ENCODE assay signal across 28 cellular contexts in the genomic region with DNA sequence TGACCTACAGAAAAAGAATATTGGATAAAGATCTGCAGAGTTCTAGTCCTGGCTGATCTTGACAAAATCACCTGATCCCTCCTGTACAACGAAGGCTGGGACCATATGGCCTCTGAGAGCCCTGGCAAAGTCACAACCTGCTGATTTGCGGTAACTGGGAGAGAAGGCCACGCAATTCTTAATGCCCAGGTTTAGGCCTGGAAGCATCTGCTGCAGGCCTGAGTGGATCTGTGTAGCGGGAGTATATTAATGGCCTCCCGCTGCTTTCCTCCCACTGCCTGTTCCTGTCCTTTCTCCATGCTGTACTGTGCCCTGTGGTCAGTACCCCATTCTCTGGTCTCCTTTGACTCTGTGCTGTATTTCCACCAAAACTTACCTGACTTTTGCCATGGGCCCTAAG. TPM values are rescaled to one million over a fixed set of nuclear protein-coding genes. Genes with fewer than 3 reads are reported as not detected.
A peak's percentile ranks its signal among the peaks of the same experiment; 100 is the strongest.
DNase-seq lines count a peak whose midpoint lies in the region; ATAC-seq and TF ChIP-seq lines count a peak whose summit lies in the region.
"Had no signal": no experiment of that assay in that cellular context is flagged by ENCODE, and none has a peak within 500 bp of the region (broad histone marks: within the 10 kb centered on the region; RNA-seq: fewer than 3 reads in every experiment).

No MANE protein-coding gene starts in this region.

- H3K27me3 ChIP-seq in mesenchymal stem cell (ENCODE audit: control insufficient read depth in 1 of 2, insufficient read depth in 1 of 2, low read length in 2 of 2) (no peaks in the 10 kb centered on the region), psoas muscle (ENCODE audit: insufficient read depth in 3 of 3, low read length in 2 of 3) (no peaks in the 10 kb centered on the region), Peyer's patch (no peaks in the 10 kb centered on the region)
- H3K27me3 ChIP-seq: heart right ventricle, right atrium auricular region, spleen, testis had no signal

- intact Hi-C loops in psoas muscle (cut with DNase I): loop anchor here in 1 of 2 donors (2.0 to 5.0 kb wide), 2 partner anchors 114 to 173 kb away; a partner anchor contains a TSS

- no peak overlapping the region for H3K23ac ChIP-seq in mesenchymal stem cell (ENCODE audit: low read length in 2 of 2)

- peak overlapping the region in 1 of 2 experiments; percentile 45 for H2BK12ac ChIP-seq in mesenchymal stem cell (ENCODE audit: low read length in 2 of 2)

- H3K4ac ChIP-seq in mesenchymal stem cell (ENCODE audit: low read depth in 1 of 2, low read length in 2 of 2): no peak overlapping the region

- H2AK5ac ChIP-seq in mesenchymal stem cell (ENCODE audit: low read length, severe bottlenecking): no peak overlapping the region

- no peak for TF ChIP-seq POLR2A in Peyer's patch (IDR thresholded peaks at IDR 0.05)

- no peak overlapping the region for H2BK5ac ChIP-seq in mesenchymal stem cell (ENCODE audit: low read depth, low read length, poor library complexity, severe bottlenecking)

- H3K4me2 ChIP-seq in mesenchymal stem cell (ENCODE audit: low read length, poor library complexity, severe bottlenecking): no peak overlapping the region
- H3K4me2 ChIP-seq: neural progenitor cell had no signal

- H3K9ac ChIP-seq in mesenchymal stem cell (ENCODE audit: low read length): peak overlapping the region; percentile 21
- H3K9ac ChIP-seq: neural progenitor cell had no signal

- H3K14ac ChIP-seq in mesenchymal stem cell (ENCODE audit: low read length in 2 of 2): no peak overlapping the region

- H3K9me3 ChIP-seq in mesenchymal stem cell (ENCODE audit: control insufficient read depth, low read length) (peaks cover 18% of the 10 kb centered on the region), psoas muscle (no peaks in the 10 kb centered on the region), Peyer's patch (no peaks in the 10 kb centered on the region)
- H3K9me3 ChIP-seq: HAP-1, right atrium auricular region, testis had no signal

- H4K91ac ChIP-seq in mesenchymal stem cell (ENCODE audit: low read length): no peak overlapping the region

- peak; percentile 4 for DNase-seq in NCI-H146 (lab: John Stamatoyannopoulos, UW)
- no peak for DNase-seq in NCI-H146 treated with DMSO at 0.1 percent for 48 hours (lab: John Stamatoyannopoulos, UW; ENCODE audit: unreplicated experiment)
- DNase-seq in M059J (ENCODE audit: low read depth): peak; percentile 30
- DNase-seq in SK-N-DZ (ENCODE audit: low spot score): peak; percentile 8
- DNase-seq in mesenchymal stem cell: no peak
- DNase-seq in psoas muscle: no peak
- DNase-seq in Peyer's patch: no peak
- DNase-seq: 8988T; activated CD4-positive, alpha-beta T cell treated with anti-CD3 and anti-CD28 coated beads, Interleukin-2, amount 50 U/mL, for 48 hours; activated CD4-positive, CD25-positive, alpha-beta regulatory T cell treated with anti-CD3 and anti-CD28 coated beads, Interleukin-2, amount 50 U/mL, for 72 hours; activated naive CD4-positive, alpha-beta T cell; CD8-positive, alpha-beta memory T cell; foreskin melanocyte; heart right ventricle; left ventricle myocardium inferior; NCI-H1048; NCI-H1694 treated with DMSO at 0.1 percent for 48 hours; NCI-H526 treated with DMSO at 0.1 percent for 48 hours; RPMI8226; spleen; stimulated activated CD4-positive, alpha-beta T cell treated with anti-CD3 and anti-CD28 coated beads, Interleukin-2, amount 100 ng/mL, for 24 hours; stimulated activated naive CD8-positive, alpha-beta T cell treated with anti-CD3 and anti-CD28 coated beads, Interleukin-15, Interleukin-2, amounts not matched to agents 100 U/mL and 50 U/mL, for 24 hours; T-helper 2 cell; testis had no signal

- ATAC-seq in HG02840 (IDR thresholded peaks at IDR 0.05; ENCODE audit: low FRiP score, unreplicated experiment) (no peak), psoas muscle (no peak)
- ATAC-seq: heart right ventricle; stimulated activated naive CD8-positive, alpha-beta T cell treated with anti-CD3 and anti-CD28 coated beads, Interleukin-15, Interleukin-2, amounts not matched to agents 100 U/mL and 50 U/mL, for 24 hours had no signal

- H3K27ac ChIP-seq in mesenchymal stem cell (ENCODE audit: low read length, poor library complexity, severe bottlenecking) (no peak overlapping the region), psoas muscle (no peak overlapping the region), Peyer's patch (no peak overlapping the region)
- H3K27ac ChIP-seq: heart right ventricle, left ventricle myocardium inferior, neural progenitor cell, right atrium auricular region, spleen, testis had no signal

- H2BK120ac ChIP-seq in mesenchymal stem cell (ENCODE audit: low read depth, low read length): no peak overlapping the region

- H2AFZ ChIP-seq in mesenchymal stem cell (ENCODE audit: low read depth, low read length): no peak overlapping the region
- H2AFZ ChIP-seq: neural progenitor cell had no signal

- TF ChIP-seq CTCF in psoas muscle (IDR thresholded peaks at IDR 0.05) (no peak), Peyer's patch (IDR thresholded peaks at IDR 0.05) (no peak)

- no peak overlapping the region for H2BK15ac ChIP-seq in mesenchymal stem cell (ENCODE audit: low read depth, poor library complexity, severe bottlenecking)

- H3K4me3 ChIP-seq in mesenchymal stem cell (ENCODE audit: insufficient read depth in 1 of 2, low read depth in 1 of 2, low read length in 2 of 2) (no peak overlapping the region), psoas muscle (no peak overlapping the region), Peyer's patch (no peak overlapping the region)
- H3K4me3 ChIP-seq: HAP-1, heart right ventricle, left ventricle myocardium inferior, neural progenitor cell, right atrium auricular region, spleen, testis had no signal

- no peaks in the 10 kb centered on the region for H3K79me1 ChIP-seq in mesenchymal stem cell (replicated peaks; ENCODE audit: low read length, poor library complexity, severe bottlenecking)

- H3K4me1 ChIP-seq in mesenchymal stem cell (ENCODE audit: control insufficient read depth, insufficient read depth, low read depth, low read length): peaks cover 7% of the 10 kb centered on the region
- H3K4me1 ChIP-seq in psoas muscle: peaks cover 7% of the 10 kb centered on the region
- H3K4me1 ChIP-seq in Peyer's patch: peaks cover 0 to 5% (median 2%) of the 10 kb centered on the region in 4 donors
- H3K4me1 ChIP-seq: neural progenitor cell had no signal

- no peak overlapping the region for H3K18ac ChIP-seq in mesenchymal stem cell (ENCODE audit: low read depth in 1 of 2, low read length in 2 of 2)

- over 99% methylated on average over 5 of the region's 5 CpGs for WGBS in mesenchymal stem cell
- 89 to 91% (median 90%) methylated on average over 5 of the region's 5 CpGs for WGBS in psoas muscle, 3 donors

- peaks cover 0 to 14% of the 10 kb centered on the region in 2 experiments for H3K36me3 ChIP-seq in mesenchymal stem cell (ENCODE audit: control insufficient read depth in 1 of 2, insufficient read depth in 2 of 2, low read depth in 1 of 2, low read length in 2 of 2)
- H3K36me3 ChIP-seq in psoas muscle (ENCODE audit: insufficient read depth in 1 of 2, low read depth in 1 of 2): no peaks in the 10 kb centered on the region
- no peaks in the 10 kb centered on the region for H3K36me3 ChIP-seq in Peyer's patch
- H3K36me3 ChIP-seq: HAP-1, heart right ventricle, left ventricle myocardium inferior, neural progenitor cell, right atrium auricular region had no signal

- peak overlapping the region; percentile 66 for H4K8ac ChIP-seq in mesenchymal stem cell (ENCODE audit: low read length)

RNA-seq across cellular contexts. Expression of a gene that starts 24.2 kb away (rescaled TPM):
- total RNA-seq in M059J (2014; rRNA removed; shearing (Covaris generic)): 376 and 388 TPM in 2 replicates
- 263 and 296 TPM in 2 replicates for polyA plus RNA-seq in SK-N-DZ (2014; cell fraction: cytosol; rRNA removed)
- 242 and 262 TPM in 2 replicates for polyA plus RNA-seq in SK-N-DZ (2014; cell fraction: nucleus; rRNA removed)
- polyA plus RNA-seq in mesenchymal stem cell (2013, experiment 1 of 2): 236 TPM
- polyA plus RNA-seq in mesenchymal stem cell (2013, experiment 2 of 2): 247 TPM
- 100 to 1,000 TPM; 188 to 266 (median 197) TPM for total RNA-seq in psoas muscle
- 100 to 1,000 TPM; 147 to 274 (median 216) TPM for polyA plus RNA-seq in psoas muscle
- 10 to 100 TPM in 3 of 4 donors, 1 to 10 TPM in 1; 3.9 to 59.4 (median 22.9) TPM for total RNA-seq in Peyer's patch

Comparison
In these comparisons a context has a peak if more than half of its experiments do, and no peak if none do; other contexts are left out.
1. DNase-seq: peak in NCI-H146 (single experiment), M059J (single experiment) and SK-N-DZ (single experiment); none in NCI-H146 treated with DMSO at 0.1 percent for 48 hours (single experiment), mesenchymal stem cell (single experiment), psoas muscle (0 of 2) and Peyer's patch (0 of 3).